16 cellular contexts compared by ENCODE assay signal in the genomic region with DNA sequence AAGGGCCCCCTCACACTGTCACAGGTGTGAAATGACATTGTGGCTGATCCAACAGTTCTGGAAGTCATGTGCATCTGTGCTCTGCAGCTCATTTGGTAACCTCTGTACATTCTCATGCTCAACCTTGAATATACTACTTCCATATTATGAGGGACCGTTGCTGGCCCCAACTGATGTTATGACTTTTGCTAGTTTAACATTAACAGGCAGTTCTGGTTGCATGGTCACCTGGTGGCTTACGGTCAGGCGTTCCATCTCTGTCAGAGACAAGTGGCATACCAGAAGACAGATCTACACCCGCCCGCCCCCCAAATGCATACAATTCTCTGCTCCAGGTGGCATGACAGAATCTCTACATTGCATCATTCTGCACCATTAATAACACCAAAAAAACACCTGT. TPM values are rescaled to one million over a fixed set of nuclear protein-coding genes. Genes with fewer than 3 reads are reported as not detected.
DNase-seq lines count a peak whose midpoint lies in the region; ATAC-seq and TF ChIP-seq lines count a peak whose summit lies in the region.
"Had no signal": no experiment of that assay in that cellular context is flagged by ENCODE, and none has a peak within 500 bp of the region (broad histone marks: within the 10 kb centered on the region; RNA-seq: fewer than 3 reads in every experiment).

No MANE protein-coding gene starts in this region.

- intact Hi-C loops in heart left ventricle (cut with DNase I) (no loop called here), mucosa of descending colon (cut with DNase I, micrococcal nuclease) (no loop called here)

- H3K4me1 ChIP-seq in cardiac muscle cell (ENCODE audit: low read depth) (peaks cover 29% of the 10 kb centered on the region), heart left ventricle (peaks cover 0 to 49% (median 34%) of the 10 kb centered on the region in 12 donors), mucosa of descending colon (ENCODE audit: low read depth) (peaks cover 36% of the 10 kb centered on the region)

- 84 to 97% (median 96%) methylated on average over 5 of the region's 5 CpGs for WGBS in heart left ventricle, 4 donors

- DNase-seq in cardiac muscle cell (ENCODE audit: low read depth in 1 of 2, low spot score in 1 of 2) (no peak), heart left ventricle (no peak), mucosa of descending colon (peak in 2 of 3 donors; percentile 48 to 57), renal cortical epithelial cell (ENCODE audit: low read depth) (peak; percentile 14), SIG-M5 (lab: John Stamatoyannopoulos, UW) (no peak), pons (ENCODE audit: low spot score) (no peak), SIG-M5 treated with dmso at 0.1 percent for 504 hours (lab: John Stamatoyannopoulos, UW; ENCODE audit: unreplicated experiment) (no peak)
- DNase-seq: Caco-2; CD8-positive, alpha-beta memory T cell; DMS53; GF-D8 had no signal

- H3K27me3 ChIP-seq in cardiac muscle cell (no peaks in the 10 kb centered on the region), heart left ventricle (no peaks in the 10 kb centered on the region)
- H3K27me3 ChIP-seq: BLaER1 had no signal

- H3K9me3 ChIP-seq in cardiac muscle cell (ENCODE audit: low read depth) = no peaks in the 10 kb centered on the region
- H3K9me3 ChIP-seq in heart left ventricle = peaks cover 0 to 19% (median 0%) of the 10 kb centered on the region in 12 donors
- peaks cover 9% of the 10 kb centered on the region for H3K9me3 ChIP-seq in mucosa of descending colon

- H3K4me3 ChIP-seq in cardiac muscle cell = no peak overlapping the region
- no peak overlapping the region for H3K4me3 ChIP-seq in heart left ventricle
- H3K4me3 ChIP-seq in mucosa of descending colon = no peak overlapping the region
- H3K4me3 ChIP-seq: BLaER1 had no signal

- TF ChIP-seq CTCF in cardiac muscle cell (IDR thresholded peaks at IDR 0.05; ENCODE audit: low read depth, low read length) (no peak), heart left ventricle (IDR thresholded peaks at IDR 0.05) (no peak), mucosa of descending colon (IDR thresholded peaks at IDR 0.05) (no peak)

- H3K27ac ChIP-seq in cardiac muscle cell (peak overlapping the region; percentile 23), heart left ventricle (no peak overlapping the region)
- H3K27ac ChIP-seq: 22Rv1, BLaER1, HL-60 had no signal

- peaks cover 4% of the 10 kb centered on the region for H3K36me3 ChIP-seq in cardiac muscle cell
- peaks cover 0 to 7% (median 0%) of the 10 kb centered on the region in 9 donors for H3K36me3 ChIP-seq in heart left ventricle
- no peaks in the 10 kb centered on the region for H3K36me3 ChIP-seq in mucosa of descending colon (ENCODE audit: low read depth)

- ATAC-seq in heart left ventricle (no peak), mucosa of descending colon (peak; percentile 68), SK-N-SH treated with all-trans-retinoic acid at 6 μM for 48 hours (no peak)
- ATAC-seq: HCT116 had no signal

- no peak for TF ChIP-seq POLR2A in heart left ventricle (IDR thresholded peaks at IDR 0.05)

TF ChIP-seq in SK-N-SH treated with all-trans-retinoic acid at 6 μM for 48 hours, 23 proteins besides CTCF, POLR2A, EP300 and RAD21:
- TF ChIP-seq TOX (CRISPR knock-in tag; IDR thresholded peaks at IDR 0.05; ENCODE audit: borderline replicate concordance) = no peak

RNA-seq across cellular contexts. Expression of a gene that starts 6.0 kb away (rescaled TPM):
- 18.5 and 42.2 TPM in 2 replicates for total RNA-seq in cardiac muscle cell
- polyA plus RNA-seq in cardiac muscle cell = 21.7 and 31.8 TPM in 2 replicates
- 10 to 100 TPM; 17.1 to 31.9 (median 22.6) TPM for total RNA-seq in heart left ventricle
- 10 to 100 TPM; 13.4 to 26.3 TPM for polyA plus RNA-seq in heart left ventricle
- total RNA-seq in mucosa of descending colon = 10 to 100 TPM; 43.8 to 56.7 (median 49.3) TPM
- 15.8 and 46.7 TPM in 2 replicates for total RNA-seq in renal cortical epithelial cell

Comparison
In these comparisons a context has a peak if more than half of its experiments do, and no peak if none do; other contexts are left out.
1. DNase-seq: peak in mucosa of descending colon (2 of 3) and renal cortical epithelial cell (single experiment); none in cardiac muscle cell (0 of 2), heart left ventricle (0 of 5), SIG-M5 (single experiment), pons (single experiment) and SIG-M5 treated with dmso at 0.1 percent for 504 hours (single experiment).